Comparison of ENCODE assay signal across 2 cellular contexts in genomic region chr22:35569916-35570315, GRCh38.
A peak's percentile ranks its signal among the peaks of the same experiment; 100 is the strongest.
TF ChIP-seq lines count a peak whose summit lies in the region.

No MANE protein-coding gene starts in this region.

TF ChIP-seq in HEK293, 187 proteins besides CTCF, POLR2A, EP300 and RAD21:
- TF ChIP-seq ZNF747 (tag by site-specific recombination; IDR thresholded peaks at IDR 0.05), result no peak
- TF ChIP-seq ZNF701 (tag by site-specific recombination; IDR thresholded peaks at IDR 0.05), result 0 out of 2 replicates have a peak, but pooled peaks have one; percentile 56

TF ChIP-seq in K562, 482 proteins besides CTCF, POLR2A, EP300 and RAD21:
- 0 out of 2 replicates have a peak, but pooled peaks have one; percentile 73 for TF ChIP-seq HINFP (tag; conservative IDR thresholded peaks at IDR 0.05; ENCODE audit: low read depth)
- TF ChIP-seq KDM4B (IDR thresholded peaks at IDR 0.05; ENCODE audit: borderline replicate concordance in 2 of 2, low read depth in 1 of 2), result no peak
